ENCODE assay signal across 18 cellular contexts in genomic region chr4:73588613-73589012, GRCh38. TPM values are rescaled to one million over a fixed set of nuclear protein-coding genes. Genes with fewer than 3 reads are reported as not detected.
"Had no signal": no experiment of that assay in that cellular context is flagged by ENCODE, and none has a peak within 500 bp of the region (broad histone marks: within the 10 kb centered on the region; RNA-seq: fewer than 3 reads in every experiment).

No MANE protein-coding gene starts in this region.

- H3K27ac ChIP-seq: SK-N-MC had no signal

- DNase-seq: activated CD4-positive, alpha-beta T cell treated with anti-CD3 and anti-CD28 coated beads for 4 hours; activated CD8-positive, alpha-beta memory T cell treated with anti-CD3 and anti-CD28 coated beads, Interleukin-2, amount 50 U/mL, for 4 hours; activated CD8-positive, alpha-beta T cell treated with anti-CD3 and anti-CD28 coated beads for 36 hours; activated T-cell treated with anti-CD3 and anti-CD28 coated beads, Interleukin-2, amount 50 U/mL, for 1 hour; aorta; central memory CD4-positive, alpha-beta T cell; Kasumi-1; NCI-H1092; NCI-H345; NCI-H510A; NCI-H69; T-helper 1 cell had no signal

- H3K4me3 ChIP-seq: K562, SK-N-MC had no signal

- ATAC-seq: activated CD4-positive, CD25-positive, alpha-beta regulatory T cell treated with anti-CD3 and anti-CD28 coated beads, Interleukin-2, amount 50 U/mL, for 24 hours; activated CD8-positive, alpha-beta T cell treated with anti-CD3 and anti-CD28 coated beads for 36 hours; K562; Right ventricle myocardium inferior had no signal

- FAIRE-seq: bronchial epithelial cell had no signal

RNA-seq across cellular contexts. Expression of gene RASSF6, which starts 31.6 kb away (rescaled TPM):
- total RNA-seq: activated CD8-positive, alpha-beta T cell treated with anti-CD3 and anti-CD28 coated beads for 36 hours; aorta; Right ventricle myocardium inferior; T-helper 2 cell treated with Interferon-gamma antibody and Interleukin-4, amounts not matched to agents 100 ng/mL and 5 ng/mL, for 36 hours had no signal
